In genomic region chr2:152613235-152613634, GRCh38 we compare ENCODE assay signal across 11 cellular contexts.
DNase-seq lines count a peak whose midpoint lies in the region; ATAC-seq and TF ChIP-seq lines count a peak whose summit lies in the region.
"Had no signal": no experiment of that assay in that cellular context is flagged by ENCODE, and none has a peak within 500 bp of the region (broad histone marks: within the 10 kb centered on the region; RNA-seq: fewer than 3 reads in every experiment).

No MANE protein-coding gene starts in this region.

- DNase-seq in renal cortical epithelial cell (ENCODE audit: low read depth), result peak; percentile 19
- DNase-seq in mesothelial cell of epicardium (ENCODE audit: low spot score in 2 of 2, unreplicated experiment in 2 of 2), result no peak
- DNase-seq in A172 (ENCODE audit: low spot score), result no peak
- DNase-seq: activated gamma-delta T cell, NCI-H510A had no signal

- H3K9ac ChIP-seq in OCI-LY3 (ENCODE audit: low read length), result peak overlapping the region; percentile 17; the same call in 1 of the 2 replicates
- H3K9ac ChIP-seq: parathyroid adenoma had no signal

- H3K4me3 ChIP-seq in OCI-LY3 (ENCODE audit: low read length), result peak overlapping the region; percentile 58; the same call in 1 of the 2 replicates
- H3K4me3 ChIP-seq: GM23338 had no signal

- no peaks in the 10 kb centered on the region for H3K9me3 ChIP-seq in OCI-LY3 (ENCODE audit: insufficient read depth, low read length)

- no peak overlapping the region for H3K27ac Mint-ChIP-seq in mesothelial cell of epicardium
- H3K27ac Mint-ChIP-seq: GM23338 had no signal

- H4K20me1 ChIP-seq in OCI-LY3 (ENCODE audit: insufficient read depth, low read length), result no peaks in the 10 kb centered on the region

- TF ChIP-seq CTCF in OCI-LY3 (IDR thresholded peaks at IDR 0.05; ENCODE audit: low read depth, low read length) (no peak), mesothelial cell of epicardium (IDR thresholded peaks at IDR 0.05; ENCODE audit: unreplicated experiment) (no peak)

- H3K9me3 Mint-ChIP-seq in mesothelial cell of epicardium, result peaks cover 7% of the 10 kb centered on the region
- H3K9me3 Mint-ChIP-seq: GM23338 had no signal

- no peaks in the 10 kb centered on the region for H3K36me3 ChIP-seq in OCI-LY3 (replicated peaks; ENCODE audit: low read depth, low read length)

- H3K4me3 Mint-ChIP-seq in mesothelial cell of epicardium, result no peak overlapping the region
- H3K4me3 Mint-ChIP-seq: GM23338 had no signal

- H3K4me2 ChIP-seq in OCI-LY3 (ENCODE audit: low read length), result peak overlapping the region; percentile 81
- H3K4me2 ChIP-seq: GM23338 had no signal

- peaks cover 42% of the 10 kb centered on the region for H3K36me3 Mint-ChIP-seq in mesothelial cell of epicardium

- H3K4me1 ChIP-seq in OCI-LY3 (ENCODE audit: low read length), result peaks cover 51% of the 10 kb centered on the region
- H3K4me1 ChIP-seq: parathyroid adenoma had no signal

- no peaks in the 10 kb centered on the region for H3K79me2 ChIP-seq in OCI-LY3 (ENCODE audit: low read length)
- H3K79me2 ChIP-seq: parathyroid adenoma had no signal

- peaks cover 26% of the 10 kb centered on the region for H3K4me1 Mint-ChIP-seq in mesothelial cell of epicardium

- no peak overlapping the region for H2AFZ ChIP-seq in OCI-LY3 (ENCODE audit: low read depth, low read length)
- H2AFZ ChIP-seq: GM23338, parathyroid adenoma had no signal

- peak overlapping the region; percentile 92 for H3K27ac ChIP-seq in OCI-LY3 (ENCODE audit: low read length)
- H3K27ac ChIP-seq: parathyroid adenoma had no signal

- no peaks in the 10 kb centered on the region for H3K27me3 Mint-ChIP-seq in mesothelial cell of epicardium (ENCODE audit: low read depth)

- H3K27me3 ChIP-seq in OCI-LY3 (ENCODE audit: low read depth, low read length), result no peaks in the 10 kb centered on the region

- ATAC-seq in GM18517 (IDR thresholded peaks at IDR 0.05; ENCODE audit: unreplicated experiment) (peak; percentile 38), HG02759 (IDR thresholded peaks at IDR 0.05; ENCODE audit: unreplicated experiment) (peak; percentile 37), HG03571 (IDR thresholded peaks at IDR 0.05; ENCODE audit: unreplicated experiment) (no peak)
- ATAC-seq: GM23338 had no signal
